35 cellular contexts compared by ENCODE assay signal in the genomic region with DNA sequence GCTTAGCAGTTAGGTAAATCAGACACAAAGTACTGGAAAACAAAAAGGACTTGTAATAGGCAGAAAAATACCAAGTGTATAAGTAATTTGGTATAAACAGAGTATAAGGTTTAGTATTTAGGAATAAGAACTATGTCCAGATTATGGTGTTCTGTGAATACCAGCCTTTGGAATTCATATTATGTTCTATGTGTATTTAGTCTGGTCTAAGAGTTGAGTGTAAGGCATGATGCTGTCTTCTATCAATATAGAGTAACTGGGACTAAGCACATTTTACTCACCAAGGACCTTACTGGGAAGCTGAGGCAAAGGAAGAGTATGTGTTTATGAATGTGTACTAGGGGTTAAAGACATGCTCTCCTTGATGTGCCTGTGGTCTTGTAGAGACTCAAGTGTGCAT.
"Had no signal": no experiment of that assay in that cellular context is flagged by ENCODE, and none has a peak within 500 bp of the region (broad histone marks: within the 10 kb centered on the region; RNA-seq: fewer than 3 reads in every experiment).

No MANE protein-coding gene starts in this region.

- H3K27me3 Mint-ChIP-seq: activated CD4-positive, alpha-beta memory T cell treated with anti-CD3 and anti-CD28 coated beads, Interleukin-2, amount 10 ng/mL, durations not matched to agents 7 days and 5 days; activated CD8-positive, alpha-beta memory T cell treated with anti-CD3 and anti-CD28 coated beads, Interleukin-2, amount 10 ng/mL, durations not matched to agents 7 days and 5 days; activated naive CD4-positive, alpha-beta T cell treated with anti-CD3 and anti-CD28 coated beads, Interleukin-2, amount 10 ng/mL, durations not matched to agents 7 days and 5 days; activated naive CD8-positive, alpha-beta T cell; activated naive CD8-positive, alpha-beta T cell treated with anti-CD3 and anti-CD28 coated beads, Interleukin-2, amount 50 U/mL, for 24 hours; T-cell; T-helper 17 cell had no signal

- H3K4me3 Mint-ChIP-seq: activated CD4-positive, alpha-beta memory T cell treated with anti-CD3 and anti-CD28 coated beads, Interleukin-2, amount 10 ng/mL, durations not matched to agents 7 days and 5 days; activated CD8-positive, alpha-beta memory T cell treated with anti-CD3 and anti-CD28 coated beads, Interleukin-2, amount 10 ng/mL, durations not matched to agents 7 days and 5 days; activated naive CD4-positive, alpha-beta T cell treated with anti-CD3 and anti-CD28 coated beads, Interleukin-2, amount 10 ng/mL, durations not matched to agents 7 days and 5 days; activated naive CD8-positive, alpha-beta T cell; activated naive CD8-positive, alpha-beta T cell treated with anti-CD3 and anti-CD28 coated beads, Interleukin-2, amount 50 U/mL, for 24 hours; T-cell; T-helper 17 cell had no signal

- H3K4me1 Mint-ChIP-seq: activated CD8-positive, alpha-beta memory T cell treated with anti-CD3 and anti-CD28 coated beads, Interleukin-2, amount 10 ng/mL, durations not matched to agents 7 days and 5 days; activated naive CD4-positive, alpha-beta T cell treated with anti-CD3 and anti-CD28 coated beads, Interleukin-2, amount 10 ng/mL, durations not matched to agents 7 days and 5 days; activated naive CD8-positive, alpha-beta T cell treated with anti-CD3 and anti-CD28 coated beads, Interleukin-2, amount 50 U/mL, for 24 hours had no signal

- DNase-seq: activated CD4-positive, alpha-beta memory T cell treated with anti-CD3 and anti-CD28 coated beads, Interleukin-2, amount 10 ng/mL, durations not matched to agents 7 days and 5 days; activated CD4-positive, alpha-beta T cell treated with anti-CD3 and anti-CD28 coated beads for 1 hour; activated CD4-positive, alpha-beta T cell treated with anti-CD3 and anti-CD28 coated beads for 48 hours; activated CD4-positive, CD25-positive, alpha-beta regulatory T cell; activated CD8-positive, alpha-beta memory T cell treated with anti-CD3 and anti-CD28 coated beads for 24 hours; activated CD8-positive, alpha-beta memory T cell treated with anti-CD3 and anti-CD28 coated beads, Interleukin-2, amount 10 ng/mL, durations not matched to agents 7 days and 5 days; activated CD8-positive, alpha-beta memory T cell treated with anti-CD3 and anti-CD28 coated beads, Interleukin-2, amount 50 U/mL, for 48 hours; activated effector memory CD4-positive, alpha-beta T cell treated with Interleukin-2 at 50 U/mL for 16 hours; activated naive CD4-positive, alpha-beta T cell treated with anti-CD3 and anti-CD28 coated beads, Interleukin-2, amount 10 ng/mL, durations not matched to agents 7 days and 5 days; activated naive CD8-positive, alpha-beta T cell treated with anti-CD3 and anti-CD28 coated beads, Interleukin-2, amount 50 U/mL, for 24 hours; activated T-cell treated with anti-CD3 and anti-CD28 coated beads, Interleukin-2, amount 50 U/mL, for 48 hours; amniotic stem cell; aorta; brain microvascular endothelial cell; central memory CD4-positive, alpha-beta T cell; Karpas-422; NCI-H1048; NCI-H1105 treated with DMSO at 0.1 percent for 48 hours; NCI-H1436; NCI-H1694; NCI-H1930; NCI-H2081 treated with DMSO at 0.1 percent for 48 hours; NCI-H345; NCI-H524 treated with DMSO at 0.1 percent for 48 hours; NCI-H748 treated with DMSO at 0.1 percent for 48 hours; NK-92 treated with Interleukin-12 subunit alpha and Interleukin-12 subunit beta, amount 100 ng/mL, for 24 hours; PC-3; SIG-M5; T-cell; T-helper 17 cell; WERI-Rb-1 had no signal

- H3K27me3 ChIP-seq: brain microvascular endothelial cell had no signal

- H3K27ac Mint-ChIP-seq: activated CD4-positive, alpha-beta memory T cell treated with anti-CD3 and anti-CD28 coated beads, Interleukin-2, amount 10 ng/mL, durations not matched to agents 7 days and 5 days; activated CD8-positive, alpha-beta memory T cell treated with anti-CD3 and anti-CD28 coated beads, Interleukin-2, amount 10 ng/mL, durations not matched to agents 7 days and 5 days; activated naive CD4-positive, alpha-beta T cell treated with anti-CD3 and anti-CD28 coated beads, Interleukin-2, amount 10 ng/mL, durations not matched to agents 7 days and 5 days; activated naive CD8-positive, alpha-beta T cell; activated naive CD8-positive, alpha-beta T cell treated with anti-CD3 and anti-CD28 coated beads, Interleukin-2, amount 50 U/mL, for 24 hours; T-cell; T-helper 17 cell had no signal

- ATAC-seq: activated CD8-positive, alpha-beta memory T cell treated with anti-CD3 and anti-CD28 coated beads, Interleukin-2, amount 10 ng/mL, durations not matched to agents 7 days and 5 days; activated naive CD8-positive, alpha-beta T cell treated with anti-CD3 and anti-CD28 coated beads, Interleukin-2, amount 50 U/mL, for 24 hours; PC-3; Right ventricle myocardium inferior; SK-N-SH treated with all-trans-retinoic acid at 6 μM for 48 hours; T-cell; T-helper 17 cell had no signal

- H3K27ac ChIP-seq: brain microvascular endothelial cell, RWPE1, WERI-Rb-1 had no signal

- H3K9me3 Mint-ChIP-seq: activated CD4-positive, alpha-beta memory T cell treated with anti-CD3 and anti-CD28 coated beads, Interleukin-2, amount 10 ng/mL, durations not matched to agents 7 days and 5 days; activated naive CD4-positive, alpha-beta T cell treated with anti-CD3 and anti-CD28 coated beads, Interleukin-2, amount 10 ng/mL, durations not matched to agents 7 days and 5 days; activated naive CD8-positive, alpha-beta T cell treated with anti-CD3 and anti-CD28 coated beads, Interleukin-2, amount 50 U/mL, for 24 hours; T-cell had no signal
